In the genomic region with DNA sequence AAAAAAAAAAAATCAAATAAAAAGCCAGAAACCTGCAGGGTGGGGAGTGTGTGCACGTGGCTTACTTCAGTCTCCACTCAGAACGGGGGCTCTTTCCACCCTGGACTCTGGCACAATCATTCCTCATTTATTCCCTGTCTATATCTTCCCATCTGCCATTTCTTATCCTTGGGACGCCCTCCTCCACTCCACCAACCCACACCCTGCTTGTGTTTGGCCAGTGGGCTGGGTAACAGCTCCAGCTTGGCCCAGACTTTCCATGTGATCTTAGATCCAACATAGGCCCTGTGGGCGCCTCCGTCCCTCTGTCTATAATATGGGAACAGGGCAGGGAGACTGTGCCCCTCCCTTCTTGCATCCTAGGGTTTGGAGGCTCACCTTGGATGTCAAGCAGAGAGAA, we compare ENCODE assay signal across 1 cellular context.
TF ChIP-seq lines count a peak whose summit lies in the region.

No MANE protein-coding gene starts in this region.

TF ChIP-seq in HepG2, 621 proteins besides CTCF, POLR2A, EP300 and RAD21:
- TF ChIP-seq SKI (IDR thresholded peaks at IDR 0.05; ENCODE audit: partially characterized antibody) (no peak), ZNF564 (CRISPR knock-in tag; IDR thresholded peaks at IDR 0.05) (no peak), ZNF296 (CRISPR knock-in tag; conservative IDR thresholded peaks at IDR 0.05) (no peak), KDM3A (CRISPR knock-in tag; IDR thresholded peaks at IDR 0.05; ENCODE audit: low read depth) (no peak)
- TF ChIP-seq, protein P1, sequence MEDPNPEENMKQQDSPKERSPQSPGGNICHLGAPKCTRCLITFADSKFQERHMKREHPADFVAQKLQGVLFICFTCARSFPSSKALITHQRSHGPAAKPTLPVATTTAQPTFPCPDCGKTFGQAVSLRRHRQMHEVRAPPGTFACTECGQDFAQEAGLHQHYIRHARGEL (CRISPR knock-in tag; IDR thresholded peaks at IDR 0.05): no peak
- TF ChIP-seq, protein P2, sequence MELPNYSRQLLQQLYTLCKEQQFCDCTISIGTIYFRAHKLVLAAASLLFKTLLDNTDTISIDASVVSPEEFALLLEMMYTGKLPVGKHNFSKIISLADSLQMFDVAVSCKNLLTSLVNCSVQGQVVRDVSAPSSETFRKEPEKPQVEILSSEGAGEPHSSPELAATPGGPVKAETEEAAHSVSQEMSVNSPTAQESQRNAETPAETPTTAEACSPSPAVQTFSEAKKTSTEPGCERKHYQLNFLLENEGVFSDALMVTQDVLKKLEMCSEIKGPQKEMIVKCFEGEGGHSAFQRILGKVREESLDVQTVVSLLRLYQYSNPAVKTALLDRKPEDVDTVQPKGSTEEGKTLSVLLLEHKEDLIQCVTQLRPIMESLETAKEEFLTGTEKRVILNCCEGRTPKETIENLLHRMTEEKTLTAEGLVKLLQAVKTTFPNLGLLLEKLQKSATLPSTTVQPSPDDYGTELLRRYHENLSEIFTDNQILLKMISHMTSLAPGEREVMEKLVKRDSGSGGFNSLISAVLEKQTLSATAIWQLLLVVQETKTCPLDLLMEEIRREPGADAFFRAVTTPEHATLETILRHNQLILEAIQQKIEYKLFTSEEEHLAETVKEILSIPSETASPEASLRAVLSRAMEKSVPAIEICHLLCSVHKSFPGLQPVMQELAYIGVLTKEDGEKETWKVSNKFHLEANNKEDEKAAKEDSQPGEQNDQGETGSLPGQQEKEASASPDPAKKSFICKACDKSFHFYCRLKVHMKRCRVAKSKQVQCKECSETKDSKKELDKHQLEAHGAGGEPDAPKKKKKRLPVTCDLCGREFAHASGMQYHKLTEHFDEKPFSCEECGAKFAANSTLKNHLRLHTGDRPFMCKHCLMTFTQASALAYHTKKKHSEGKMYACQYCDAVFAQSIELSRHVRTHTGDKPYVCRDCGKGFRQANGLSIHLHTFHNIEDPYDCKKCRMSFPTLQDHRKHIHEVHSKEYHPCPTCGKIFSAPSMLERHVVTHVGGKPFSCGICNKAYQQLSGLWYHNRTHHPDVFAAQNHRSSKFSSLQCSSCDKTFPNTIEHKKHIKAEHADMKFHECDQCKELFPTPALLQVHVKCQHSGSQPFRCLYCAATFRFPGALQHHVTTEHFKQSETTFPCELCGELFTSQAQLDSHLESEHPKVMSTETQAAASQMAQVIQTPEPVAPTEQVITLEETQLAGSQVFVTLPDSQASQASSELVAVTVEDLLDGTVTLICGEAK (IDR thresholded peaks at IDR 0.05): no peak
- TF ChIP-seq, protein P2 (CRISPR knock-in tag; IDR thresholded peaks at IDR 0.05): 0 out of 2 replicates have a peak, but pooled peaks have one; percentile 26
